ENCODE assay signal across 16 cellular contexts in the genomic region with DNA sequence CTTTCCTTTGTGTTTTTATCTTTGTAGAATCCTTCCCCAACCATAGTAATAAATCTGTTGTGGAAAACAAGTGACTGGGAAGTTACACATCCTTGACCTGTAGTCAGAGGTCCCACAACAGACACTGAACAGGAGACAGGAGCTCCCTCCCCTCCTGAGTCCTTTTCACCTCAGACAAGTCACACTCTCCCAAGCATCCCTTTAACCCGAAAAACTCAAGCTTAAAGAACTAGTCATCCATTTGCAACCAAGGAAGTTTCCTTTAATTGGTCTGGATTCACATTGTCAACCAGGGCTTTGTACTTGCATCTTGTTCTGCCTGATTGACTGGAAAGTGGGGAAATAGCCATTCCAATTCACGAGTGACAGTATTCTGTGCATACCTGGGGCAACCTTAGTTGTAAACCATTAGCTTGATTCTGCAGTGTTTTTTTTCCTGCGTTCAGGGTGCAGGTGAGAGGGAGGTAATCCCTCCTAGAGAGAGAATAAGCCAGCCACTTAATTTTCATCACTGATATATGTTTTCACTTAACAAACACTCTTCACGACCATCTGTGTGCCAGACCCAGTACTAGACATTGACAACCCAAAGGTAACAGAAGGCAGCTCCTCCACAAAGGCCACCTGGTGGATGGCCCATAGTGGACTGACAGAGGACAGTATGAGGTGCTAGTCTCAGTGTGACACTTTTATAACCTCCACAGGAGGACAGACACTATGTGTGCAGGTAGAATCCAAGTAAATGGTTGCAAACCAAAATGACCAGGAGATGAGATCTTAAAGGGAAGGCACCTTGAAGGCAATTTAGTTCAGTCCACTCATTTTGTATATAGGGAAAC.
"Had no signal": no experiment of that assay in that cellular context is flagged by ENCODE, and none has a peak within 500 bp of the region (broad histone marks: within the 10 kb centered on the region; RNA-seq: fewer than 3 reads in every experiment).

No MANE protein-coding gene starts in this region.

- DNase-seq: activated CD4-positive, alpha-beta T cell treated with anti-CD3 and anti-CD28 coated beads for 48 hours; activated T-cell treated with anti-CD3 and anti-CD28 coated beads, Interleukin-2, amount 50 U/mL, for 1 hour; amniotic stem cell; body of pancreas; central memory CD4-positive, alpha-beta T cell; effector memory CD8-positive, alpha-beta T cell; kidney; right cardiac atrium; T-helper 1 cell; transverse colon; WERI-Rb-1 had no signal

- H3K27me3 ChIP-seq: body of pancreas, gastroesophageal sphincter, transverse colon had no signal

- FAIRE-seq: kidney had no signal

- H3K9me3 ChIP-seq: body of pancreas, gastroesophageal sphincter, transverse colon had no signal

- H3K27me3 Mint-ChIP-seq: activated naive CD4-positive, alpha-beta T cell treated with anti-CD3 and anti-CD28 coated beads, Interleukin-2, amount 50 U/mL, for 24 hours; effector memory CD8-positive, alpha-beta T cell; stimulated activated memory B cell treated with anti-CD40 and anti-IgM and Interleukin-4, amounts not matched to agents 10 μg/mL and 1 μg/mL and 100 μg/mL, for 72 hours had no signal

- ATAC-seq: body of pancreas; effector memory CD8-positive, alpha-beta T cell; gastroesophageal sphincter; right cardiac atrium; stimulated activated memory B cell treated with anti-CD40 and anti-IgM and Interleukin-4, amounts not matched to agents 10 μg/mL and 1 μg/mL and 100 μg/mL, for 72 hours had no signal

- H3K4me3 Mint-ChIP-seq: activated naive CD4-positive, alpha-beta T cell treated with anti-CD3 and anti-CD28 coated beads, Interleukin-2, amount 50 U/mL, for 24 hours; effector memory CD8-positive, alpha-beta T cell; stimulated activated memory B cell treated with anti-CD40 and anti-IgM and Interleukin-4, amounts not matched to agents 10 μg/mL and 1 μg/mL and 100 μg/mL, for 72 hours had no signal

- H3K36me3 ChIP-seq: gastroesophageal sphincter, transverse colon, WERI-Rb-1 had no signal

- H3K9me3 Mint-ChIP-seq: activated naive CD4-positive, alpha-beta T cell treated with anti-CD3 and anti-CD28 coated beads, Interleukin-2, amount 50 U/mL, for 24 hours; effector memory CD8-positive, alpha-beta T cell; stimulated activated memory B cell treated with anti-CD40 and anti-IgM and Interleukin-4, amounts not matched to agents 10 μg/mL and 1 μg/mL and 100 μg/mL, for 72 hours had no signal

- H3K27ac Mint-ChIP-seq: activated naive CD4-positive, alpha-beta T cell treated with anti-CD3 and anti-CD28 coated beads, Interleukin-2, amount 50 U/mL, for 24 hours; effector memory CD8-positive, alpha-beta T cell; stimulated activated memory B cell treated with anti-CD40 and anti-IgM and Interleukin-4, amounts not matched to agents 10 μg/mL and 1 μg/mL and 100 μg/mL, for 72 hours had no signal

- H3K4me3 ChIP-seq: body of pancreas, coronary artery, gastroesophageal sphincter, SK-N-MC, transverse colon had no signal

- H3K27ac ChIP-seq: body of pancreas, coronary artery, gastroesophageal sphincter, SK-N-MC, transverse colon, WERI-Rb-1 had no signal
